15 cellular contexts compared by ENCODE assay signal in the genomic region with DNA sequence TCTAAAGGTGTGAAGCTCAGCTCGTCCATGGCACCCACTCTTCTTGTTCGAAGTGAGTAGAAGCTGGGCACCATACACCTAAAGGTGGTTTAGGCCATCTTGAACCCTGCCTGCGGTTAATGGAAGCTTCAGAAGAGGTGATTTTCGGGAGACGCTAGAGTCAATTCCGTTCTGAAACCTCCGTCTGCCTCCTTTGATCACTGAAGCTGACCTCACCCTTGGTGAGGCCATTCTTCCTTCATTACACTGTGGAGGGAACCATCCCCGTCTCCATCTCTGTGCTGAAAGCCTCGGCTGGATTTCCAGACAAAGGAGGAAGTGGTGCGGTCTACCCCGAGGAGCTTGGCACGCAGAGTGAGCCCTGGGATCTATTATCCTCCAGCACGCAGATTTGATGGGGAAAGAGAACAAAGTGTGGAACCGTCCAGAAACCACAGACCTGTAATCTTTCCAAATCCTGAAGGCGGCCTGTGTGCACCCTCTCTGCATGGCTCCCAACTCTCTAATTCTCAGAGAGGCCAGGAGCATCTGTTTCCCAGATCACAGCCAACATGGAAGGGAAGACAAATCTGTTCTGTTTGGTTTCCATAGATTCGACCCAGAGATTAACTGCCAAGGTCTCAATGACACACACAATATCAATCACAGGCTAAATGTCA. TPM values are rescaled to one million over a fixed set of nuclear protein-coding genes. Genes with fewer than 3 reads are reported as not detected.
DNase-seq lines count a peak whose midpoint lies in the region; ATAC-seq and TF ChIP-seq lines count a peak whose summit lies in the region.
"Had no signal": no experiment of that assay in that cellular context is flagged by ENCODE, and none has a peak within 500 bp of the region (broad histone marks: within the 10 kb centered on the region; RNA-seq: fewer than 3 reads in every experiment).

No MANE protein-coding gene starts in this region.

- no peak overlapping the region for H3K4me2 ChIP-seq in GM23338

- DNase-seq in A673 (ENCODE audit: low spot score) (peak; percentile 14), GM23338 (ENCODE audit: low spot score) (no peak), WERI-Rb-1 (peak; percentile 41), iris pigment epithelial cell (ENCODE audit: low read depth) (peak; percentile 24), OCI-M1 (lab: John Stamatoyannopoulos, UW) (no peak), HuH-7 (ENCODE audit: low spot score) (no peak)
- DNase-seq: activated CD4-positive, alpha-beta T cell treated with anti-CD3 and anti-CD28 coated beads, Interleukin-2, amount 50 U/mL, for 1 hour; effector CD4-positive, alpha-beta T cell; kidney glomerular epithelial cell; NCI-H2081 treated with DMSO at 0.1 percent for 48 hours; SJCRH30 had no signal

- POLR2A ChIA-PET in A673 (lab: Charles Lee; ENCODE audit: low non-redundant PET): no interaction called here

- H3K27me3 ChIP-seq in A673 (replicated peaks; ENCODE audit: insufficient read depth, low read depth, low read length, poor library complexity) (no peaks in the 10 kb centered on the region), GM23338 (ENCODE audit: insufficient read depth) (no peaks in the 10 kb centered on the region), WERI-Rb-1 (ENCODE audit: insufficient read depth, low read depth, severe bottlenecking) (no peaks in the 10 kb centered on the region)
- H3K27me3 ChIP-seq: SJCRH30 had no signal

- BruUV-seq in A673 (replicated peaks; lab: Mats Ljungman, UMichigan): no TSS peak

- H3K9me3 ChIP-seq in A673 (ENCODE audit: low read depth, low read length, poor library complexity, severe bottlenecking): no peaks in the 10 kb centered on the region
- peaks cover 5% of the 10 kb centered on the region for H3K9me3 ChIP-seq in WERI-Rb-1 (ENCODE audit: severe bottlenecking)
- H3K9me3 ChIP-seq: SJCRH30 had no signal

- intact Hi-C loops in A673 (cut with micrococcal nuclease; ENCODE audit: unreplicated experiment): no loop called here

- no peaks in the 10 kb centered on the region for H3F3A ChIP-seq in GM23338 (replicated peaks; ENCODE audit: low read depth)

- H4K20me1 ChIP-seq in GM23338 (replicated peaks; ENCODE audit: insufficient read depth): no peaks in the 10 kb centered on the region

- H3K4me3 ChIP-seq in A673 (ENCODE audit: low read depth, low read length, poor library complexity, severe bottlenecking): no peak overlapping the region
- no peak overlapping the region for H3K4me3 ChIP-seq in GM23338
- H3K4me3 ChIP-seq in WERI-Rb-1 (ENCODE audit: low read depth, low read length): no peak overlapping the region
- H3K4me3 ChIP-seq: SJCRH30 had no signal

- H3K27ac Mint-ChIP-seq in GM23338: no peak overlapping the region

- no peaks in the 10 kb centered on the region for H3K36me3 ChIP-seq in A673 (ENCODE audit: insufficient read depth, low read length, poor library complexity, severe bottlenecking)
- no peaks in the 10 kb centered on the region for H3K36me3 ChIP-seq in GM23338 (ENCODE audit: insufficient read depth)
- H3K36me3 ChIP-seq in WERI-Rb-1: no peaks in the 10 kb centered on the region
- H3K36me3 ChIP-seq: SJCRH30 had no signal

- no peak overlapping the region for H3K27ac ChIP-seq in A673 (ENCODE audit: low read depth, low read length, poor library complexity, severe bottlenecking)
- no peak overlapping the region for H3K27ac ChIP-seq in GM23338 (ENCODE audit: low read depth)
- H3K27ac ChIP-seq in WERI-Rb-1: peak overlapping the region; percentile 69
- H3K27ac ChIP-seq: SJCRH30 had no signal

- no peaks in the 10 kb centered on the region for H3K36me3 Mint-ChIP-seq in GM23338 (ENCODE audit: low read depth)
- H3K36me3 Mint-ChIP-seq: activated naive CD4-positive, alpha-beta T cell treated with anti-CD3 and anti-CD28 coated beads, Interleukin-2, amount 50 U/mL, for 72 hours; CD4-positive, CD25-positive, alpha-beta regulatory T cell had no signal

- CTCF ChIA-PET in A673 (lab: Charles Lee): no interaction called here

- peaks cover 3% of the 10 kb centered on the region; the same call in 2 of the 3 replicates for H3K4me1 Mint-ChIP-seq in GM23338

- TF ChIP-seq CTCF in A673 (conservative IDR thresholded peaks at IDR 0.05; ENCODE audit: low read depth, low read length) (no peak), GM23338 (conservative IDR thresholded peaks at IDR 0.05; ENCODE audit: low read depth in 2 of 2) (no peak), WERI-Rb-1 (IDR thresholded peaks at IDR 0.05; ENCODE audit: low read depth, low read length) (no peak)

- H2AFZ ChIP-seq in GM23338: peak overlapping the region; percentile 66; the same call in 1 of the 2 replicates

- H3K79me2 ChIP-seq in GM23338 (replicated peaks; ENCODE audit: insufficient read depth): no peaks in the 10 kb centered on the region

- no peaks in the 10 kb centered on the region; the same call in none of the 2 replicates for H3K9me2 ChIP-seq in GM23338 (ENCODE audit: insufficient read depth)

- ATAC-seq in GM23338: no peak
- ATAC-seq in HG03521 (IDR thresholded peaks at IDR 0.05; ENCODE audit: unreplicated experiment): no peak
- no peak for ATAC-seq in HG03432 (IDR thresholded peaks at IDR 0.05; ENCODE audit: unreplicated experiment)
- ATAC-seq: activated naive CD4-positive, alpha-beta T cell treated with anti-CD3 and anti-CD28 coated beads, Interleukin-2, amount 50 U/mL, for 72 hours had no signal

- H3K4me3 Mint-ChIP-seq in GM23338: no peak overlapping the region
- H3K4me3 Mint-ChIP-seq: CD4-positive, CD25-positive, alpha-beta regulatory T cell had no signal

- H3K9me3 Mint-ChIP-seq in GM23338: no peaks in the 10 kb centered on the region
- H3K9me3 Mint-ChIP-seq: activated naive CD4-positive, alpha-beta T cell treated with anti-CD3 and anti-CD28 coated beads, Interleukin-2, amount 50 U/mL, for 72 hours; CD4-positive, CD25-positive, alpha-beta regulatory T cell had no signal

- H3K4me1 ChIP-seq in A673 (ENCODE audit: insufficient read depth, low read length, poor library complexity, severe bottlenecking) (no peaks in the 10 kb centered on the region), GM23338 (ENCODE audit: insufficient read depth) (0 out of 2 replicates have a peak, but pooled peaks cover 3% of the 10 kb centered on the region)
- H3K4me1 ChIP-seq: SJCRH30 had no signal

- peaks cover 3% of the 10 kb centered on the region for H3K27me3 Mint-ChIP-seq in GM23338 (ENCODE audit: insufficient read depth, low read depth, poor library complexity)
- H3K27me3 Mint-ChIP-seq: CD4-positive, CD25-positive, alpha-beta regulatory T cell had no signal

TF ChIP-seq in GM23338, 12 proteins besides CTCF, POLR2A, EP300 and RAD21:
- no peak for TF ChIP-seq ZNF114 (CRISPR knock-in tag; IDR thresholded peaks at IDR 0.05)
- TF ChIP-seq STAT1 (IDR thresholded peaks at IDR 0.05; ENCODE audit: unreplicated experiment): no peak
- no peak for TF ChIP-seq ZNF331 (CRISPR knock-in tag; IDR thresholded peaks at IDR 0.05; ENCODE audit: low read depth)
TF ChIP-seq in GM23338: peak in this region for 0.

RNA-seq across cellular contexts. Expression of a gene that starts 49.1 kb away (rescaled TPM):
- 17.1 and 18.1 TPM in 2 replicates for total RNA-seq in A673 (2021)
- 26.4 and 28.4 TPM in 2 replicates for total RNA-seq in GM23338 (2014; rRNA removed; shearing (Covaris generic))
- 6.4 and 7.8 TPM in 2 replicates for polyA plus RNA-seq in GM23338 (2016; fragmentation: Nextera tagmentation; extraction: Ambion mirVana)

Comparison
In these comparisons a context has a peak if more than half of its experiments do, and no peak if none do; other contexts are left out.
1. DNase-seq: peak in A673 (single experiment), WERI-Rb-1 (single experiment) and iris pigment epithelial cell (single experiment); none in GM23338 (single experiment), OCI-M1 (single experiment) and HuH-7 (single experiment).